In the genomic region with DNA sequence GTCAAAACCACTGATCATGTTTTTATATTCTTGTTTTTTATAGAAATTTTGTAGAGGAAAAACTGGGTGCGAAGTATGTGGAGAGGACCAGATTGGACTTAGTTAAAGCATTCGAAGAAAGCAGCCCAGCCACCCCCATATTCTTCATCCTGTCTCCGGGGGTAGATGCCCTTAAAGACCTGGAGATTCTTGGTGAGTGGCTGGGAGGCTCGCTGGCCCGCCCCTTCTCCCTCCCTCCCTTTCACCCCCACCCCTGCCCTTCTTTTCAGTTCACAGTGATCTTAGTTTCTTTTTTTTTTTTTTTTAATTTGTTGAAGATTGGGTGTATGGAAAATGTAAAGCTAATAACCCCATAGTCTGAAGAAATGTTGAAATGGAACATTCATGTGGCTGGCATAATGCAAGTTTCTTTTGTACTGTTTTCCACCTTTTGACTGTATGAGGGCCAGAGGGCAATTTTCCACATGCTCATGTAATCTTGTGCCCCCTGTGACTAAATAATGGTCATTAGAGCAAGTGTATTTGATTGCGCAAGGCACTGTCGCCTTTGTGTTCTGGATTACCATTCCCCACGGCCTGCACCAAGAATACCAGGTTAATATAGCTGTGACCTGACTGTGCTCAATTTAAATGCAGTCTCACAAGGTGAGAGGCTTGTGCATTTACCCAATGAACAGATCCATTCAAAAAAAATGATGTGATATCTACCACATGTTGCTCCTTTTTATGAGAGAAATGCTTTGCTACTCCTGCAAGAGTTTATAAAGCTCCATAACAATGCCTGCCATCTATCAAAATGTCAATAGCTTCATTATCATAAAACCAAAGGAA, we compare ENCODE assay signal across 2 cellular contexts.
TF ChIP-seq lines count a peak whose summit lies in the region.

No MANE protein-coding gene starts in this region.

TF ChIP-seq in HEK293T, 16 proteins besides CTCF, POLR2A, EP300 and RAD21:
- TF ChIP-seq SP1 (IDR thresholded peaks at IDR 0.05) = no peak
- TF ChIP-seq, protein P1, sequence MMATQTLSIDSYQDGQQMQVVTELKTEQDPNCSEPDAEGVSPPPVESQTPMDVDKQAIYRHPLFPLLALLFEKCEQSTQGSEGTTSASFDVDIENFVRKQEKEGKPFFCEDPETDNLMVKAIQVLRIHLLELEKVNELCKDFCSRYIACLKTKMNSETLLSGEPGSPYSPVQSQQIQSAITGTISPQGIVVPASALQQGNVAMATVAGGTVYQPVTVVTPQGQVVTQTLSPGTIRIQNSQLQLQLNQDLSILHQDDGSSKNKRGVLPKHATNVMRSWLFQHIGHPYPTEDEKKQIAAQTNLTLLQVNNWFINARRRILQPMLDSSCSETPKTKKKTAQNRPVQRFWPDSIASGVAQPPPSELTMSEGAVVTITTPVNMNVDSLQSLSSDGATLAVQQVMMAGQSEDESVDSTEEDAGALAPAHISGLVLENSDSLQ (IDR thresholded peaks at IDR 0.05) = 0 out of 2 replicates have a peak, but pooled peaks have one; percentile 19

TF ChIP-seq in K562, 482 proteins besides CTCF, POLR2A, EP300 and RAD21:
- TF ChIP-seq CEBPB (tag; IDR thresholded peaks at IDR 0.05) (peak; percentile 32), SUPT5H (IDR thresholded peaks at IDR 0.05) (no peak), CLOCK (CRISPR knock-in tag; IDR thresholded peaks at IDR 0.05; ENCODE audit: borderline replicate concordance) (no peak), FOXM1 (IDR thresholded peaks at IDR 0.05; ENCODE audit: low read depth) (no peak), FOXM1 (CRISPR knock-in tag; IDR thresholded peaks at IDR 0.05; ENCODE audit: low read depth) (no peak), SRSF7 (optimal IDR thresholded peaks at IDR 0.05; ENCODE audit: low read depth, low read length) (no peak), MLLT1 (IDR thresholded peaks at IDR 0.05) (no peak)
- TF ChIP-seq, protein P2, sequence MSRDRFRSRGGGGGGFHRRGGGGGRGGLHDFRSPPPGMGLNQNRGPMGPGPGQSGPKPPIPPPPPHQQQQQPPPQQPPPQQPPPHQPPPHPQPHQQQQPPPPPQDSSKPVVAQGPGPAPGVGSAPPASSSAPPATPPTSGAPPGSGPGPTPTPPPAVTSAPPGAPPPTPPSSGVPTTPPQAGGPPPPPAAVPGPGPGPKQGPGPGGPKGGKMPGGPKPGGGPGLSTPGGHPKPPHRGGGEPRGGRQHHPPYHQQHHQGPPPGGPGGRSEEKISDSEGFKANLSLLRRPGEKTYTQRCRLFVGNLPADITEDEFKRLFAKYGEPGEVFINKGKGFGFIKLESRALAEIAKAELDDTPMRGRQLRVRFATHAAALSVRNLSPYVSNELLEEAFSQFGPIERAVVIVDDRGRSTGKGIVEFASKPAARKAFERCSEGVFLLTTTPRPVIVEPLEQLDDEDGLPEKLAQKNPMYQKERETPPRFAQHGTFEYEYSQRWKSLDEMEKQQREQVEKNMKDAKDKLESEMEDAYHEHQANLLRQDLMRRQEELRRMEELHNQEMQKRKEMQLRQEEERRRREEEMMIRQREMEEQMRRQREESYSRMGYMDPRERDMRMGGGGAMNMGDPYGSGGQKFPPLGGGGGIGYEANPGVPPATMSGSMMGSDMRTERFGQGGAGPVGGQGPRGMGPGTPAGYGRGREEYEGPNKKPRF (IDR thresholded peaks at IDR 0.05; ENCODE audit: low read depth, low read length) = no peak
